In the genomic region with DNA sequence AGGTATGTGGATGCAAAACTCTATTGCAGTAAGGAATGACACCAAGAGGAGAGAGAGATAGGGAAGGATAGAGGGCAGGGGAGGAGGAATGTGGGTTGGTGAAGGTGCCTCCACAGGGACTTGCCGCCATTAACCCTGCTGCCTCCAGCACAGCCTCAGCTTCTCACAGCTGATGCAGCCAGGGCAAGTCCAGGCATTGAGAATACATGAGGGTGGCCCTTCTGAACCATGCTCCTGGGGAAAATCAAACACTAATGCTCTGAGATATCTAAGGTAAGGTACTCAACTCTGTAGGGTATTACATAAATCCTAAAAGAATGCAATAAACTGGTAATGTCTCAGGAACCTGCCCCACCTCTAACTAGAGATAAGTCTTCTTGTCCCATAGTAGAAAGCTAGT, we compare ENCODE assay signal across 21 cellular contexts. TPM values are rescaled to one million over a fixed set of nuclear protein-coding genes. Genes with fewer than 3 reads are reported as not detected.
DNase-seq lines count a peak whose midpoint lies in the region; ATAC-seq and TF ChIP-seq lines count a peak whose summit lies in the region.
"Had no signal": no experiment of that assay in that cellular context is flagged by ENCODE, and none has a peak within 500 bp of the region (broad histone marks: within the 10 kb centered on the region; RNA-seq: fewer than 3 reads in every experiment).

No MANE protein-coding gene starts in this region.

- no peaks in the 10 kb centered on the region; the same call in 1 of the 2 replicates for H3K27me3 Mint-ChIP-seq in HFFc6 (ENCODE audit: insufficient read depth)
- no peaks in the 10 kb centered on the region for H3K27me3 Mint-ChIP-seq in stimulated activated memory B cell treated with anti-CD40 and anti-IgM and Interleukin-4, amounts not matched to agents 10 μg/mL and 1 μg/mL and 100 μg/mL, for 72 hours

- H3K36me3 Mint-ChIP-seq in HFFc6 (ENCODE audit: low read depth): no peaks in the 10 kb centered on the region
- H3K36me3 Mint-ChIP-seq in stimulated activated memory B cell treated with anti-CD40 and anti-IgM and Interleukin-4, amounts not matched to agents 10 μg/mL and 1 μg/mL and 100 μg/mL, for 72 hours: no peaks in the 10 kb centered on the region
- H3K36me3 Mint-ChIP-seq: CD14-positive monocyte had no signal

- H3K36me3 ChIP-seq in RWPE2 (ENCODE audit: low read depth): no peaks in the 10 kb centered on the region

- no peak overlapping the region for H3K27ac ChIP-seq in RWPE2 (ENCODE audit: poor library complexity, severe bottlenecking)
- peak overlapping the region; percentile 60 for H3K27ac ChIP-seq in foreskin keratinocyte

- H3K4me3 ChIP-seq in RWPE2 (ENCODE audit: severe bottlenecking): no peak overlapping the region

- H3K9me3 Mint-ChIP-seq in HFFc6: no peaks in the 10 kb centered on the region
- H3K9me3 Mint-ChIP-seq in stimulated activated memory B cell treated with anti-CD40 and anti-IgM and Interleukin-4, amounts not matched to agents 10 μg/mL and 1 μg/mL and 100 μg/mL, for 72 hours: peaks cover 4% of the 10 kb centered on the region
- H3K9me3 Mint-ChIP-seq: H9 had no signal

- ATAC-seq in RWPE2 (ENCODE audit: low read depth) (peak; percentile 31; the same call in 1 of the 3 replicates), foreskin keratinocyte (peak; percentile 50), left colon (no peak)
- ATAC-seq in stimulated activated memory B cell treated with anti-CD40 and anti-IgM and Interleukin-4, amounts not matched to agents 10 μg/mL and 1 μg/mL and 100 μg/mL, for 72 hours: peak; percentile 50
- ATAC-seq: SK-N-SH treated with all-trans-retinoic acid at 6 μM for 48 hours had no signal

- no peaks in the 10 kb centered on the region for H3K4me1 ChIP-seq in RWPE2 (ENCODE audit: insufficient read depth, poor library complexity, severe bottlenecking)
- H3K4me1 ChIP-seq in foreskin keratinocyte: peaks cover 23% of the 10 kb centered on the region

- DNase-seq in HFFc6: no peak
- DNase-seq in RWPE2 (ENCODE audit: low spot score): no peak
- DNase-seq in foreskin keratinocyte: peak; percentile 62 to 91
- DNase-seq in left colon: no peak
- DNase-seq in hippocampal formation (lab: John Stamatoyannopoulos, UW): no peak
- DNase-seq in SHP77 treated with DMSO at 0.1 percent for 48 hours (lab: John Stamatoyannopoulos, UW): no peak
- DNase-seq: ACHN, AML-193, DMS79 treated with DMSO at 0.1 percent for 48 hours, H9, NCI-H1105 treated with DMSO at 0.1 percent for 48 hours, NCI-H1694, NCI-H2081 treated with DMSO at 0.1 percent for 48 hours, NCI-H748 treated with DMSO at 0.1 percent for 48 hours, OCI-M1, SIG-M5 had no signal

- intact Hi-C loops in left colon (cut with DNase I, micrococcal nuclease): no loop called here

- H3K27me3 ChIP-seq in RWPE2 (ENCODE audit: insufficient read depth, poor library complexity, severe bottlenecking) (no peaks in the 10 kb centered on the region), foreskin keratinocyte (no peaks in the 10 kb centered on the region)

- TF ChIP-seq CTCF in HFFc6 (IDR thresholded peaks at IDR 0.05) (no peak), RWPE2 (IDR thresholded peaks at IDR 0.05; ENCODE audit: poor library complexity, severe bottlenecking) (no peak), foreskin keratinocyte (conservative IDR thresholded peaks at IDR 0.05) (no peak)

- H3K4me1 Mint-ChIP-seq in HFFc6 (ENCODE audit: low read depth): peaks cover 6% of the 10 kb centered on the region; the same call in 1 of the 2 replicates
- H3K4me1 Mint-ChIP-seq in stimulated activated memory B cell treated with anti-CD40 and anti-IgM and Interleukin-4, amounts not matched to agents 10 μg/mL and 1 μg/mL and 100 μg/mL, for 72 hours: no peaks in the 10 kb centered on the region
- H3K4me1 Mint-ChIP-seq: CD14-positive monocyte, H9 had no signal

- H3K27ac Mint-ChIP-seq in HFFc6: no peak overlapping the region
- no peak overlapping the region for H3K27ac Mint-ChIP-seq in stimulated activated memory B cell treated with anti-CD40 and anti-IgM and Interleukin-4, amounts not matched to agents 10 μg/mL and 1 μg/mL and 100 μg/mL, for 72 hours
- H3K27ac Mint-ChIP-seq: CD14-positive monocyte, H9 had no signal

- peak overlapping the region; percentile 1; the same call in 1 of the 2 replicates for H3K4me3 Mint-ChIP-seq in HFFc6
- H3K4me3 Mint-ChIP-seq in stimulated activated memory B cell treated with anti-CD40 and anti-IgM and Interleukin-4, amounts not matched to agents 10 μg/mL and 1 μg/mL and 100 μg/mL, for 72 hours: no peak overlapping the region
- H3K4me3 Mint-ChIP-seq: CD14-positive monocyte, H9 had no signal

- no peaks in the 10 kb centered on the region for H3K9me3 ChIP-seq in RWPE2 (ENCODE audit: severe bottlenecking)

RNA-seq across cellular contexts. Expression of gene UGT2B7, which starts 28.7 kb away (rescaled TPM):
- under 1 TPM in 3 of 6 experiments, not detected in 3; 0.14 to 0.24 (median 0.20) TPM for total RNA-seq in HFFc6 (2021; fragmentation: NEBNext Ultra II Directional; extraction: Animal tissue kit (Norgen Biotek cat#: 25700))
- 0.07 TPM in 1 of 2 replicates, not detected in the other for total RNA-seq in foreskin keratinocyte
- 0.03 TPM in 1 of 2 replicates, not detected in the other for polyA plus RNA-seq in foreskin keratinocyte
- total RNA-seq in left colon: 1 to 10 TPM; 5.2 to 9.2 TPM
- total RNA-seq: H9, NCI-H460, RPMI7951 had no signal
- polyA plus RNA-seq: CD14-positive monocyte had no signal

Comparison
In these comparisons a context has a peak if more than half of its experiments do, and no peak if none do; other contexts are left out.
1. DNase-seq: peak in foreskin keratinocyte (2 of 2); none in HFFc6 (single experiment), RWPE2 (single experiment), left colon (0 of 2), hippocampal formation (0 of 2) and SHP77 treated with DMSO at 0.1 percent for 48 hours (single experiment).